ENCODE assay signal across 2 cellular contexts in the genomic region with DNA sequence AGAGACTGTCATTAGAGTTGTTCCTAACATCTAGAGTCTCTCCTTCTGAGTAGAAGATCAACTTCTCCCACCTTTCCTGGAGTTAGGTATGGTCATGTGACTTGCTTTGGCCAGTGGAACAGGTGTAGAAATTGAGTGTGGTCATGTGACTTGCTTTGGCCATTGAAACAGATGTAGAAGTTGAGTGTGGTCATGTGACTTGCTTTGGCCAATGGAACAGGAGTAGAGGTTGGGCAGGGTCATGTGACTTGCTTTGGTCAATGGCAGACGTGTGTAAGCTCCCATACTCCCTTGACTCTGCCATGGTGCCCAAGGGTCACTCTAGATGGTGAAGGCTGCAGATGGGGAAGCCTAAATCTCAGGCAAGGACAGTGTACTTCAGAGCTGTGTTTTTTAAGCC.
TF ChIP-seq lines count a peak whose summit lies in the region.

No MANE protein-coding gene starts in this region.

TF ChIP-seq in HepG2, 621 proteins besides CTCF, POLR2A, EP300 and RAD21:
- TF ChIP-seq, protein P1, sequence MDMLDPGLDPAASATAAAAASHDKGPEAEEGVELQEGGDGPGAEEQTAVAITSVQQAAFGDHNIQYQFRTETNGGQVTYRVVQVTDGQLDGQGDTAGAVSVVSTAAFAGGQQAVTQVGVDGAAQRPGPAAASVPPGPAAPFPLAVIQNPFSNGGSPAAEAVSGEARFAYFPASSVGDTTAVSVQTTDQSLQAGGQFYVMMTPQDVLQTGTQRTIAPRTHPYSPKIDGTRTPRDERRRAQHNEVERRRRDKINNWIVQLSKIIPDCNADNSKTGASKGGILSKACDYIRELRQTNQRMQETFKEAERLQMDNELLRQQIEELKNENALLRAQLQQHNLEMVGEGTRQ (IDR thresholded peaks at IDR 0.05; ENCODE audit: low read depth, low read length): peak; percentile 85
- TF ChIP-seq, protein P1 (CRISPR knock-in tag; IDR thresholded peaks at IDR 0.05; ENCODE audit: borderline replicate concordance): no peak
- TF ChIP-seq, protein P2, sequence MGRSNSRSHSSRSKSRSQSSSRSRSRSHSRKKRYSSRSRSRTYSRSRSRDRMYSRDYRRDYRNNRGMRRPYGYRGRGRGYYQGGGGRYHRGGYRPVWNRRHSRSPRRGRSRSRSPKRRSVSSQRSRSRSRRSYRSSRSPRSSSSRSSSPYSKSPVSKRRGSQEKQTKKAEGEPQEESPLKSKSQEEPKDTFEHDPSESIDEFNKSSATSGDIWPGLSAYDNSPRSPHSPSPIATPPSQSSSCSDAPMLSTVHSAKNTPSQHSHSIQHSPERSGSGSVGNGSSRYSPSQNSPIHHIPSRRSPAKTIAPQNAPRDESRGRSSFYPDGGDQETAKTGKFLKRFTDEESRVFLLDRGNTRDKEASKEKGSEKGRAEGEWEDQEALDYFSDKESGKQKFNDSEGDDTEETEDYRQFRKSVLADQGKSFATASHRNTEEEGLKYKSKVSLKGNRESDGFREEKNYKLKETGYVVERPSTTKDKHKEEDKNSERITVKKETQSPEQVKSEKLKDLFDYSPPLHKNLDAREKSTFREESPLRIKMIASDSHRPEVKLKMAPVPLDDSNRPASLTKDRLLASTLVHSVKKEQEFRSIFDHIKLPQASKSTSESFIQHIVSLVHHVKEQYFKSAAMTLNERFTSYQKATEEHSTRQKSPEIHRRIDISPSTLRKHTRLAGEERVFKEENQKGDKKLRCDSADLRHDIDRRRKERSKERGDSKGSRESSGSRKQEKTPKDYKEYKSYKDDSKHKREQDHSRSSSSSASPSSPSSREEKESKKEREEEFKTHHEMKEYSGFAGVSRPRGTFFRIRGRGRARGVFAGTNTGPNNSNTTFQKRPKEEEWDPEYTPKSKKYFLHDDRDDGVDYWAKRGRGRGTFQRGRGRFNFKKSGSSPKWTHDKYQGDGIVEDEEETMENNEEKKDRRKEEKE (IDR thresholded peaks at IDR 0.05): no peak
- TF ChIP-seq RAD51 (IDR thresholded peaks at IDR 0.05; ENCODE audit: borderline replicate concordance): peak; percentile 89
- TF ChIP-seq, protein P3, sequence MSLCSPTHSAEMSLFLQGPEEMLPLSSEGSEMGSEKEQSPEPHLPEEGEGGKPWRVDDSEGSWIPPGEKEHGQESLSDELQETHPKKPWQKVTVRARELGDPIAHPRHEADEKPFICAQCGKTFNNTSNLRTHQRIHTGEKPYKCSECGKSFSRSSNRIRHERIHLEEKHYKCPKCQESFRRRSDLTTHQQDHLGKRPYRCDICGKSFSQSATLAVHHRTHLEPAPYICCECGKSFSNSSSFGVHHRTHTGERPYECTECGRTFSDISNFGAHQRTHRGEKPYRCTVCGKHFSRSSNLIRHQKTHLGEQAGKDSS (CRISPR knock-in tag; IDR thresholded peaks at IDR 0.05; ENCODE audit: borderline replicate concordance, low read depth): no peak
- no peak for TF ChIP-seq YEATS2 (CRISPR knock-in tag; IDR thresholded peaks at IDR 0.05; ENCODE audit: borderline replicate concordance)

TF ChIP-seq in H1, 55 proteins besides CTCF, POLR2A, EP300 and RAD21:
- TF ChIP-seq SIN3A (conservative IDR thresholded peaks at IDR 0.05 in 1 of 2, IDR thresholded peaks at IDR 0.05 in 1 of 2; ENCODE audit: low read depth in 1 of 2, low read length in 2 of 2): no peak
- TF ChIP-seq SP2 (IDR thresholded peaks at IDR 0.05; ENCODE audit: low read length): no peak
- TF ChIP-seq, protein P1 (IDR thresholded peaks at IDR 0.05; ENCODE audit: low read length): peak; percentile 59; the same call in 1 of the 2 replicates
- no peak for TF ChIP-seq MAFK (IDR thresholded peaks at IDR 0.05; ENCODE audit: low read depth, low read length)
- no peak for TF ChIP-seq CBX5 (IDR thresholded peaks at IDR 0.05; ENCODE audit: low read depth, low read length)
- TF ChIP-seq, protein P4, sequence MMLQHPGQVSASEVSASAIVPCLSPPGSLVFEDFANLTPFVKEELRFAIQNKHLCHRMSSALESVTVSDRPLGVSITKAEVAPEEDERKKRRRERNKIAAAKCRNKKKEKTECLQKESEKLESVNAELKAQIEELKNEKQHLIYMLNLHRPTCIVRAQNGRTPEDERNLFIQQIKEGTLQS (IDR thresholded peaks at IDR 0.05; ENCODE audit: insufficient read depth, low read depth, low read length): no peak
- no peak for TF ChIP-seq CREB1 (IDR thresholded peaks at IDR 0.05)
TF ChIP-seq in H1: peak in this region for 1.
